Comparison of ENCODE assay signal across 26 cellular contexts in the genomic region with DNA sequence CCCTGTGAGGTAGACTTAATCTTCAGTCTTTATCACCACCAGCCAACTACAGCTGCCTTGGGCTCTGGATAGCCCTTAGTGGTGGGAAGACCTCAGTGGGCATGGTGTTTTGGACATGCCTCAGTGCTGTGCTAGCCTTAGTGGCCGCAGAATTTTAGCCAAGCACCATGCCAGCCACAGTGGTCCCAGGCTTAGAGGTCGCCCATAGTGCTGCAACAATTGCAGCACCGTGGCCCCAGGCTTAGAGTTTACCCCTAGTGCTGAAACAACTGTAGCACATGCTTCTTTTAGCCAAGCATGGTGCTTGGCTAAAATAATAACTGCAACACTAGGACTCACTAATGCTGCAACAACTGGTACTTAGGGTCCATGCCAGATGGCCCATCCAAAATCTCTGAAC. TPM values are rescaled to one million over a fixed set of nuclear protein-coding genes. Genes with fewer than 3 reads are reported as not detected.
"Had no signal": no experiment of that assay in that cellular context is flagged by ENCODE, and none has a peak within 500 bp of the region (broad histone marks: within the 10 kb centered on the region; RNA-seq: fewer than 3 reads in every experiment).

No MANE protein-coding gene starts in this region.

- H3K4me3 Mint-ChIP-seq: naive thymus-derived CD8-positive, alpha-beta T cell; nephron progenitor cell; neural progenitor cell; stimulated activated naive CD8-positive, alpha-beta T cell treated with anti-CD3 and anti-CD28 coated beads, Interleukin-15, amount 100 ng/mL, for 72 hours; type B pancreatic cell had no signal

- H3K36me3 Mint-ChIP-seq: naive thymus-derived CD8-positive, alpha-beta T cell; neural progenitor cell; type B pancreatic cell had no signal

- H3K9me3 Mint-ChIP-seq: nephron progenitor cell; neural progenitor cell; stimulated activated naive CD8-positive, alpha-beta T cell treated with anti-CD3 and anti-CD28 coated beads, Interleukin-15, amount 100 ng/mL, for 72 hours had no signal

- ATAC-seq: left colon; left lung; lower lobe of right lung; naive thymus-derived CD8-positive, alpha-beta T cell; right lobe of liver; stimulated activated naive CD8-positive, alpha-beta T cell treated with anti-CD3 and anti-CD28 coated beads, Interleukin-15, amount 100 ng/mL, for 72 hours had no signal

- H3K27me3 ChIP-seq: left lung, neural progenitor cell, neutrophil, ovary, right atrium auricular region, right lobe of liver, tibial nerve, uterus had no signal

- H3K27ac Mint-ChIP-seq: naive thymus-derived CD8-positive, alpha-beta T cell; nephron progenitor cell; neural progenitor cell; progenitor cell of endocrine pancreas; stimulated activated naive CD8-positive, alpha-beta T cell treated with anti-CD3 and anti-CD28 coated beads, Interleukin-15, amount 100 ng/mL, for 72 hours; type B pancreatic cell had no signal

- H3K4me1 Mint-ChIP-seq: nephron progenitor cell, neural progenitor cell had no signal

- H3K4me3 ChIP-seq: left lung, lower lobe of right lung, neural progenitor cell, ovary, right atrium auricular region, right lobe of liver, smooth muscle cell, tibial nerve, uterus had no signal

- DNase-seq: hippocampal formation; left colon; left lung; lower lobe of right lung; mammary epithelial cell; mesenchymal stem cell; naive thymus-derived CD8-positive, alpha-beta T cell; nephron progenitor cell; occipital lobe; ovary; right lobe of liver; stimulated activated CD4-positive, alpha-beta T cell treated with anti-CD3 and anti-CD28 coated beads, Interleukin-15, amount 100 ng/mL, for 24 hours; stimulated activated CD4-positive, alpha-beta T cell treated with anti-CD3 and anti-CD28 coated beads, Interleukin-2, amount 100 ng/mL, for 24 hours; stimulated activated CD4-positive, alpha-beta T cell treated with anti-CD3 and anti-CD28 coated beads, Interleukin-4, amount 100 ng/mL, for 1 hour; stimulated activated naive CD4-positive, alpha-beta T cell treated with Interleukin-2 at 50 U/mL for 16 hours; stimulated activated naive CD8-positive, alpha-beta T cell treated with anti-CD3 and anti-CD28 coated beads, Interleukin-15, amount 100 ng/mL, for 72 hours; substantia nigra; uterus had no signal

- H3K27me3 Mint-ChIP-seq: naive thymus-derived CD8-positive, alpha-beta T cell; progenitor cell of endocrine pancreas; stimulated activated naive CD8-positive, alpha-beta T cell treated with anti-CD3 and anti-CD28 coated beads, Interleukin-15, amount 100 ng/mL, for 72 hours; type B pancreatic cell had no signal

- H3K36me3 ChIP-seq: left lung, lower lobe of right lung, neural progenitor cell, neutrophil, ovary, right atrium auricular region, right lobe of liver, tibial nerve, uterus had no signal

RNA-seq across cellular contexts. Expression of a gene that starts 38.9 kb away (rescaled TPM):
- total RNA-seq: renal cortical epithelial cell, smooth muscle cell had no signal
